Comparison of ENCODE assay signal across 20 cellular contexts in genomic region chr1:8191474-8191873, GRCh38.
DNase-seq lines count a peak whose midpoint lies in the region; ATAC-seq, FAIRE-seq and TF ChIP-seq lines count a peak whose summit lies in the region.
"Had no signal": no experiment of that assay in that cellular context is flagged by ENCODE, and none has a peak within 500 bp of the region (broad histone marks: within the 10 kb centered on the region; RNA-seq: fewer than 3 reads in every experiment).

No MANE protein-coding gene starts in this region.

- H3K4me1 ChIP-seq in GM23338 (ENCODE audit: insufficient read depth) (0 out of 2 replicates have a peak, but pooled peaks cover 3% of the 10 kb centered on the region), HCT116 (ENCODE audit: control insufficient read depth in 1 of 2, insufficient read depth in 2 of 2, low read length in 2 of 2) (peaks cover 90% of the 10 kb centered on the region in 2 experiments), GM12878 (ENCODE audit: control insufficient read depth, insufficient read depth, low read length) (no peaks in the 10 kb centered on the region; the same call in 1 of the 2 replicates), trophoblast cell (ENCODE audit: control insufficient read depth in 1 of 2, insufficient read depth in 2 of 2, low read length in 2 of 2) (peaks cover 0 to 7% of the 10 kb centered on the region in 2 experiments)
- H3K4me1 ChIP-seq: BE2C, HAP-1 had no signal

- no peaks in the 10 kb centered on the region for H3K9me3 Mint-ChIP-seq in GM23338
- H3K9me3 Mint-ChIP-seq: CD4-positive, alpha-beta memory T cell; HFFc6 had no signal

- no peak overlapping the region for H3K27ac Mint-ChIP-seq in GM23338
- H3K27ac Mint-ChIP-seq: CD4-positive, alpha-beta memory T cell; HFFc6 had no signal

- H3K9me3 ChIP-seq in HCT116 (ENCODE audit: control insufficient read depth in 1 of 2, insufficient read depth in 1 of 2, low read depth in 1 of 2, low read length in 2 of 2) (no peaks in the 10 kb centered on the region), GM12878 (replicated peaks; ENCODE audit: control insufficient read depth, insufficient read depth, low read length) (no peaks in the 10 kb centered on the region), trophoblast cell (ENCODE audit: insufficient read depth, low read depth, low read length) (no peaks in the 10 kb centered on the region)
- H3K9me3 ChIP-seq: BE2C, HAP-1 had no signal

- no peak for FAIRE-seq in GM12878 (lab: Jason Lieb, UNC)
- FAIRE-seq: A204.1, G401.6, GM12892, GM19239, HTR-8/SVneo had no signal

- H3K4me3 ChIP-seq in GM23338 (no peak overlapping the region), HCT116 (replicated peaks in 1 of 2; ENCODE audit: low read depth in 1 of 2, low read length in 2 of 2) (peak overlapping the region; percentile 25 to 30; a peak in 3 of 4 replicates), GM12878 (no peak overlapping the region), trophoblast cell (ENCODE audit: low read depth, low read length) (no peak overlapping the region)
- H3K4me3 ChIP-seq: HAP-1 had no signal

- CTCF ChIA-PET in HCT116 (lab: Charles Lee) (interaction anchor here (2.2 kb wide), 1 partner anchor 123 kb away, joined by 9 read pairs; no protein-coding TSS in a partner anchor), GM12878 (lab: Yijun Ruan, JAX) (no interaction called here)

- no peak for TF ChIP-seq RAD21 in HCT116 (IDR thresholded peaks at IDR 0.05; ENCODE audit: low read depth)
- TF ChIP-seq RAD21 in GM12878 (IDR thresholded peaks at IDR 0.05; ENCODE audit: insufficient read depth, low read depth, low read length): no peak

- peak; percentile 23 for DNase-seq in GM23338 (ENCODE audit: low spot score)
- no peak for DNase-seq in HCT116 (ENCODE audit: low read depth, low spot score)
- DNase-seq in GM12878 (ENCODE audit: low read depth, low spot score): no peak
- no peak for DNase-seq in trophoblast cell
- DNase-seq in NCI-H2227 (lab: John Stamatoyannopoulos, UW; ENCODE audit: unreplicated experiment): no peak
- no peak for DNase-seq in SIG-M5 treated with dmso at 0.1 percent for 504 hours (lab: John Stamatoyannopoulos, UW; ENCODE audit: unreplicated experiment)
- no peak for DNase-seq in DMS79 (lab: John Stamatoyannopoulos, UW)
- DNase-seq: BE2C; CD4-positive, alpha-beta memory T cell; DMS79 treated with DMSO at 0.1 percent for 48 hours; EL; HFFc6; KBM-7 had no signal

- peaks cover 4% of the 10 kb centered on the region for H3K79me1 ChIP-seq in trophoblast cell (ENCODE audit: low read length)

- TF ChIP-seq CTCF in GM23338 (conservative IDR thresholded peaks at IDR 0.05; ENCODE audit: low read depth in 2 of 2): no peak
- TF ChIP-seq CTCF in HCT116 (IDR thresholded peaks at IDR 0.05 in 2 of 3, conservative IDR thresholded peaks at IDR 0.05 in 1 of 3; ENCODE audit: borderline replicate concordance in 1 of 3, insufficient read depth in 1 of 3, low read depth in 2 of 3, low read length in 2 of 3): no peak
- no peak for TF ChIP-seq CTCF in GM12878 (IDR thresholded peaks at IDR 0.05 in 2 of 3, conservative IDR thresholded peaks at IDR 0.05 in 1 of 3; ENCODE audit: control insufficient read depth in 2 of 3, extremely low read depth in 1 of 3, insufficient read depth in 1 of 3, low read depth in 3 of 3, low read length in 3 of 3)

- in situ Hi-C loops in GM12878 (cut with MboI): no loop called here

- H3K4me1 Mint-ChIP-seq in GM23338: peaks cover 10% of the 10 kb centered on the region; the same call in 2 of the 3 replicates

- POLR2A ChIA-PET in HCT116 (lab: Charles Lee): interaction anchor here (0.6 to 3.9 kb wide), 13 partner anchors 10 to 168 kb away, joined by 3 to 32 read pairs (median 11); no protein-coding TSS in a partner anchor
- POLR2A ChIA-PET in GM12878 (lab: Charles Lee): no interaction called here

- H3K27me3 ChIP-seq in GM23338 (ENCODE audit: insufficient read depth): no peaks in the 10 kb centered on the region
- H3K27me3 ChIP-seq in HCT116 (ENCODE audit: insufficient read depth, low read length): no peaks in the 10 kb centered on the region
- no peaks in the 10 kb centered on the region for H3K27me3 ChIP-seq in GM12878 (replicated peaks in 1 of 2; ENCODE audit: control insufficient read depth in 2 of 2, insufficient read depth in 2 of 2, low read length in 1 of 2)
- H3K27me3 ChIP-seq in trophoblast cell (ENCODE audit: insufficient read depth, low read length): no peaks in the 10 kb centered on the region
- H3K27me3 ChIP-seq: BE2C had no signal

- BruUV-seq in HCT116 (replicated peaks; lab: Mats Ljungman, UMichigan) (no TSS peak), GM12878 (replicated peaks; lab: Mats Ljungman, UMichigan) (no TSS peak)

- H3K4me2 ChIP-seq in GM23338 (no peak overlapping the region), HCT116 (ENCODE audit: low read length) (peak overlapping the region; percentile 63), GM12878 (ENCODE audit: control insufficient read depth, insufficient read depth) (no peak overlapping the region), trophoblast cell (ENCODE audit: low read length) (no peak overlapping the region)

- TF ChIP-seq POLR2A in HCT116 (IDR thresholded peaks at IDR 0.05; ENCODE audit: borderline replicate concordance, extremely low read depth, insufficient read depth, insufficient read length) (peak; percentile 19), GM12878 (IDR thresholded peaks at IDR 0.05; ENCODE audit: low read depth, low read length) (no peak)

- H3K4me3 Mint-ChIP-seq in GM23338: no peak overlapping the region
- H3K4me3 Mint-ChIP-seq: CD4-positive, alpha-beta memory T cell; HFFc6 had no signal

- H4K20me1 ChIP-seq in GM23338 (replicated peaks; ENCODE audit: insufficient read depth): no peaks in the 10 kb centered on the region
- no peaks in the 10 kb centered on the region for H4K20me1 ChIP-seq in HCT116 (ENCODE audit: insufficient read depth)
- H4K20me1 ChIP-seq in GM12878 (ENCODE audit: control insufficient read depth, insufficient read depth): no peaks in the 10 kb centered on the region

- H3K36me3 ChIP-seq in GM23338 (ENCODE audit: insufficient read depth): no peaks in the 10 kb centered on the region
- no peaks in the 10 kb centered on the region for H3K36me3 ChIP-seq in HCT116 (ENCODE audit: control insufficient read depth in 1 of 2, insufficient read depth in 2 of 2, low read length in 2 of 2)
- H3K36me3 ChIP-seq in GM12878 (ENCODE audit: control insufficient read depth in 2 of 2, insufficient read depth in 2 of 2, low read length in 1 of 2): no peaks in the 10 kb centered on the region
- no peaks in the 10 kb centered on the region for H3K36me3 ChIP-seq in trophoblast cell (ENCODE audit: control insufficient read depth in 1 of 2, insufficient read depth in 2 of 2, low read length in 2 of 2)
- H3K36me3 ChIP-seq: BE2C, HAP-1 had no signal

- no peak overlapping the region for H3K18ac ChIP-seq in trophoblast cell (ENCODE audit: low read length)

- no peak overlapping the region for H3K14ac ChIP-seq in trophoblast cell (ENCODE audit: low read length)

- no peaks in the 10 kb centered on the region for H3K9me2 ChIP-seq in GM23338 (ENCODE audit: insufficient read depth)
- no peaks in the 10 kb centered on the region for H3K9me2 ChIP-seq in HCT116 (ENCODE audit: insufficient read depth)

- H3K36me3 Mint-ChIP-seq in GM23338 (ENCODE audit: low read depth): no peaks in the 10 kb centered on the region
- H3K36me3 Mint-ChIP-seq: CD4-positive, alpha-beta memory T cell had no signal

- H3K27me3 Mint-ChIP-seq in GM23338 (ENCODE audit: insufficient read depth, low read depth, poor library complexity): peaks cover 3% of the 10 kb centered on the region
- H3K27me3 Mint-ChIP-seq: CD4-positive, alpha-beta memory T cell had no signal

- H3K23ac ChIP-seq in trophoblast cell (ENCODE audit: low read length): no peak overlapping the region

- peak overlapping the region; percentile 31 for H3K9ac ChIP-seq in HCT116 (ENCODE audit: low read length)
- H3K9ac ChIP-seq in GM12878 (ENCODE audit: control insufficient read depth, insufficient read depth, low read length): no peak overlapping the region
- H3K9ac ChIP-seq in trophoblast cell (ENCODE audit: low read length): no peak overlapping the region

- SMC1A ChIA-PET in GM12878 (lab: Charles Lee; ENCODE audit: uncharacterized antibody, unreplicated experiment): no interaction called here

- H2AK5ac ChIP-seq in trophoblast cell (ENCODE audit: low read length): no peak overlapping the region

- no peak overlapping the region for H3K4ac ChIP-seq in trophoblast cell (ENCODE audit: low read depth, low read length)

- no peak overlapping the region for H4K12ac ChIP-seq in trophoblast cell (ENCODE audit: low read depth, low read length)

- no peak for ATAC-seq in GM23338
- ATAC-seq in HCT116: peak; percentile 26
- no peak for ATAC-seq in GM12878

- WGBS in GM12878 (ENCODE audit: insufficient coverage, insufficient replicate concordance, low lambda C conversion rate, missing lambda C conversion rate): 37% methylated on average over 9 of the region's 9 CpGs
- no CpG with 5 or more reads among the region's 9 CpGs for WGBS in trophoblast cell (ENCODE audit: extremely low coverage, insufficient coverage, insufficient read length)

- H2BK120ac ChIP-seq in trophoblast cell (ENCODE audit: insufficient read depth, low read length, poor library complexity): no peak overlapping the region

- no peak for TF ChIP-seq EP300 in GM12878 (IDR thresholded peaks at IDR 0.05; ENCODE audit: borderline replicate concordance in 1 of 2, control insufficient read depth in 1 of 2, low read depth in 2 of 2, low read length in 2 of 2)

- RAD21 ChIA-PET in HCT116 (lab: Charles Lee; ENCODE audit: low non-redundant PET in 1 of 2, low total read pairs in 2 of 2, uncharacterized antibody in 2 of 2, unreplicated experiment in 2 of 2) (no interaction called here), GM12878 (lab: Charles Lee; ENCODE audit: unreplicated experiment) (no interaction called here)

- no peaks in the 10 kb centered on the region for H3K79me2 ChIP-seq in GM23338 (replicated peaks; ENCODE audit: insufficient read depth)
- no peaks in the 10 kb centered on the region for H3K79me2 ChIP-seq in HCT116 (ENCODE audit: insufficient read depth, low read length)
- H3K79me2 ChIP-seq in GM12878 (ENCODE audit: control insufficient read depth, insufficient read depth, low read length): no peaks in the 10 kb centered on the region
- no peaks in the 10 kb centered on the region for H3K79me2 ChIP-seq in trophoblast cell (ENCODE audit: control insufficient read depth, insufficient read depth, low read length, poor library complexity)

- H2AFZ ChIP-seq in GM23338: peak overlapping the region; percentile 89
- H2AFZ ChIP-seq in HCT116 (ENCODE audit: low read depth, low read length, poor library complexity, severe bottlenecking): no peak overlapping the region
- H2AFZ ChIP-seq in GM12878 (ENCODE audit: control insufficient read depth, low read depth, low read length): peak overlapping the region; percentile 41; the same call in 1 of the 2 replicates
- H2AFZ ChIP-seq in trophoblast cell (ENCODE audit: insufficient read depth, low read length, poor library complexity): no peak overlapping the region

- no peak overlapping the region for H4K8ac ChIP-seq in trophoblast cell (ENCODE audit: low read depth, low read length)

- no peak overlapping the region for H3K27ac ChIP-seq in GM23338 (ENCODE audit: low read depth)
- H3K27ac ChIP-seq in HCT116 (ENCODE audit: low read depth, low read length): peak overlapping the region; percentile 91
- H3K27ac ChIP-seq in GM12878 (ENCODE audit: control insufficient read depth, insufficient read depth): no peak overlapping the region
- no peak overlapping the region for H3K27ac ChIP-seq in trophoblast cell (ENCODE audit: low read depth, low read length)
- H3K27ac ChIP-seq: C4-2B had no signal

- no peak overlapping the region for H2BK5ac ChIP-seq in trophoblast cell (ENCODE audit: low read depth, low read length, poor library complexity)

- intact Hi-C loops in HCT116 (cut with micrococcal nuclease): no loop called here
- intact Hi-C loops in GM12878 (cut with micrococcal nuclease; ENCODE audit: unreplicated experiment): no loop called here

- H2BK12ac ChIP-seq in trophoblast cell (ENCODE audit: low read length): peak overlapping the region; percentile 52

- no peak overlapping the region for H4K91ac ChIP-seq in trophoblast cell (ENCODE audit: low read depth, low read length)

- H3F3A ChIP-seq in GM23338 (replicated peaks; ENCODE audit: low read depth): no peaks in the 10 kb centered on the region

Comparison
In these comparisons a context has a peak if more than half of its experiments do, and no peak if none do; other contexts are left out.
1. H2AFZ ChIP-seq: peak in GM23338 (single experiment) and GM12878 (single experiment); none in HCT116 (single experiment) and trophoblast cell (single experiment).
2. H3K4me3 ChIP-seq: peak in HCT116 (2 of 2); none in GM23338 (single experiment), GM12878 (single experiment) and trophoblast cell (single experiment).